In the genomic region with DNA sequence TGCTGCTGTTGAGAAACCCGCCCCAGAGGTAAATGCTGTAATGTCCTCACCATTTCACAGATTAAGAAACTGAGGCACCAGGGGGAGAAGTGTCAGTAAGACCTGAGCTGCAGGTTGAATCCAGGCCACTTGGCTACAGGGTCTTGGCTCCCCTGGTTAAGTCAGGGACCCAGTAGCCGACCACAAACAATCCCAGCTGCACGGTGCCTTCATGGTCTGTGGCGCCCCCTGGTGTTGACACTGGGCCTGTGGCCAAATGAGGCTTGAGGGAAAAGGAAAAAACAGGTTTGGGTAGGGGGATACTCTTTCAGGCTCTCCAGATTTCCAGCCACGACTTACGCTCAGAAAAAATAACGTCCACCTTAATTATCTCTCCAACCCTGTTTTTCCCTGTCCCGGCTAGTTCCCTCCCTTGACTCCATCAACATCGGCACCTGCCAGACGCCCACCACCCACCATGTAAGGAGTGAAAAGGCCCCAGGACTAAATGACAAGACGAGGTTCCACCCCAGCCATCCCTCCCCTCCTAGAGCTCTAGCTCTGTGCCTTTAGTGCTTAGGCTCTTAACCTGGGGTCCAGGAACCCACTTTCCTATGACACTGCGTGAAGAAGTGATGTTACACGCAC, we compare ENCODE assay signal across 8 cellular contexts. TPM values are rescaled to one million over a fixed set of nuclear protein-coding genes. Genes with fewer than 3 reads are reported as not detected.
DNase-seq lines count a peak whose midpoint lies in the region; ATAC-seq and TF ChIP-seq lines count a peak whose summit lies in the region.

No MANE protein-coding gene starts in this region.

- no peaks in the 10 kb centered on the region for H3K9me2 ChIP-seq in Loucy (replicated peaks; ENCODE audit: low read depth, low read length)

- no peak overlapping the region for H3K27ac ChIP-seq in right atrium auricular region

- H3K27me3 ChIP-seq in Loucy (ENCODE audit: insufficient read depth, low read length, poor library complexity, severe bottlenecking) (no peaks in the 10 kb centered on the region), right atrium auricular region (no peaks in the 10 kb centered on the region)

- no peaks in the 10 kb centered on the region for H3K9me3 ChIP-seq in Loucy (ENCODE audit: insufficient read depth, low read depth, low read length)
- H3K9me3 ChIP-seq in right atrium auricular region: no peaks in the 10 kb centered on the region

- no peak overlapping the region for H3K4me2 ChIP-seq in Loucy (ENCODE audit: low read depth, low read length, poor library complexity, severe bottlenecking)

- H3K9ac ChIP-seq in Loucy (ENCODE audit: low read depth, low read length, poor library complexity, severe bottlenecking): no peak overlapping the region

- in situ Hi-C loops in G401 (cut with HindIII; ENCODE audit: low sequenced_read_pairs): no loop called here

- H3K4me3 ChIP-seq in Loucy (ENCODE audit: low read length, poor library complexity, severe bottlenecking) (no peak overlapping the region), right atrium auricular region (no peak overlapping the region)

- H2AFZ ChIP-seq in Loucy (ENCODE audit: low read length): no peak overlapping the region

- peak; percentile 37 for DNase-seq in G401 (ENCODE audit: low spot score)
- peak; percentile 53 for DNase-seq in activated T-cell treated with anti-CD3 and anti-CD28 coated beads, Interleukin-2, amount 50 U/mL, for 1 hour
- DNase-seq in right atrium auricular region (ENCODE audit: low spot score): no peak
- peak; percentile 24 for DNase-seq in stimulated activated CD8-positive, alpha-beta memory T cell treated with anti-CD3 and anti-CD28 coated beads, Interleukin-15, amount 100 ng/mL, for 1 hour (ENCODE audit: low read depth)
- DNase-seq in NCI-H1436 treated with DMSO at 0.1 percent for 48 hours (lab: John Stamatoyannopoulos, UW): no peak
- no peak for DNase-seq in DMS153 treated with DMSO at 0.1 percent for 48 hours (lab: John Stamatoyannopoulos, UW; ENCODE audit: unreplicated experiment)

- no peak for ATAC-seq in GM21723 (IDR thresholded peaks at IDR 0.05; ENCODE audit: unreplicated experiment)

- no peaks in the 10 kb centered on the region for H3F3A ChIP-seq in Loucy (ENCODE audit: low read depth)

- peak; percentile 96 for TF ChIP-seq CTCF in Loucy (conservative IDR thresholded peaks at IDR 0.05; ENCODE audit: low read length)
- TF ChIP-seq CTCF in right atrium auricular region (IDR thresholded peaks at IDR 0.05): peak; percentile 70 to 94

- no peaks in the 10 kb centered on the region for H4K20me1 ChIP-seq in Loucy (ENCODE audit: insufficient read depth, low read length, poor library complexity, severe bottlenecking)

- H3K36me3 ChIP-seq in Loucy (ENCODE audit: insufficient read depth, low read length): no peaks in the 10 kb centered on the region
- H3K36me3 ChIP-seq in right atrium auricular region: no peaks in the 10 kb centered on the region

- no peaks in the 10 kb centered on the region for H3K4me1 ChIP-seq in Loucy (ENCODE audit: insufficient read depth, low read length, poor library complexity, severe bottlenecking)
- H3K4me1 ChIP-seq in right atrium auricular region: no peaks in the 10 kb centered on the region

- H3K79me2 ChIP-seq in Loucy (ENCODE audit: insufficient read depth, low read length): no peaks in the 10 kb centered on the region

RNA-seq across cellular contexts. Expression of a gene that starts 47.7 kb away (rescaled TPM):
- total RNA-seq in G401 (2014; rRNA removed; shearing (Covaris generic)): 48.2 and 50.3 TPM in 2 replicates
- 10 to 100 TPM; 16.2 to 23.1 TPM for total RNA-seq in right atrium auricular region

RNA-seq across cellular contexts. Expression of a gene that starts 53.6 kb away (rescaled TPM):
- 18.6 and 29.3 TPM in 2 replicates for total RNA-seq in G401 (2014; rRNA removed; shearing (Covaris generic))
- total RNA-seq in right atrium auricular region: 10 to 100 TPM; 48.2 to 55.7 TPM

Comparison
In these comparisons a context has a peak if more than half of its experiments do, and no peak if none do; other contexts are left out.
1. DNase-seq: peak in G401 (single experiment), activated T-cell treated with anti-CD3 and anti-CD28 coated beads, Interleukin-2, amount 50 U/mL, for 1 hour (single experiment) and stimulated activated CD8-positive, alpha-beta memory T cell treated with anti-CD3 and anti-CD28 coated beads, Interleukin-15, amount 100 ng/mL, for 1 hour (single experiment); none in right atrium auricular region (single experiment), NCI-H1436 treated with DMSO at 0.1 percent for 48 hours (single experiment) and DMS153 treated with DMSO at 0.1 percent for 48 hours (single experiment).